ENCODE assay signal across 8 cellular contexts in the genomic region with DNA sequence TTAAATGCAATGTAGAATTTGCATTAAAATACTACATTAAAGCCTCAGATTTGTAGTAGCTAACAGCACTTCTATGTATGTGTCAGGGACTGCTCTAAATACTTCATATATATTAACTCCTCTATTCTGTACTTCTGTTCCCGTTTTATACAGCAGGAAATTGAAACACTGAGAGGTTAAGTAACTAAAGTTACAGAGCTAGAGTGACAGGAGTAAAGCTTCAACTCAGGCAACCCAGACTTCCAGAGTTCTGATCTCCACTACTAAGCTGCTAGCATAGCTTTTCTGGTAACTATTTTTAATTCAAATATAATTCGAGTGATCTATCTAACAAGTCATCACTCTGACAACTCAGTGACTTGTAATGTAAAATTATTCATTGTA. TPM values are rescaled to one million over a fixed set of nuclear protein-coding genes. Genes with fewer than 3 reads are reported as not detected.
DNase-seq lines count a peak whose midpoint lies in the region; ATAC-seq, FAIRE-seq and TF ChIP-seq lines count a peak whose summit lies in the region.

No MANE protein-coding gene starts in this region.

- no TSS peak for BruUV-seq in IMR-90 (replicated peaks; lab: Mats Ljungman, UMichigan)

- peak overlapping the region; percentile 4 to 70; a peak in 2 of 4 replicates for H4K8ac ChIP-seq in IMR-90 (ENCODE audit: low read depth in 2 of 2, low read length in 2 of 2)

- peak overlapping the region; percentile 74; the same call in 1 of the 2 replicates for H3K23ac ChIP-seq in IMR-90 (ENCODE audit: low read depth, low read length)

- H3K27me3 ChIP-seq in IMR-90 (ENCODE audit: control insufficient read depth, insufficient read depth, low read length) (no peaks in the 10 kb centered on the region), breast epithelium (no peaks in the 10 kb centered on the region), mononuclear cell (ENCODE audit: insufficient read depth, low read length) (no peaks in the 10 kb centered on the region)

- in situ Hi-C loops in IMR-90 (cut with MboI; ENCODE audit: low sequenced_read_pairs), result no loop called here

- peaks cover 16 to 49% of the 10 kb centered on the region in 2 experiments for H3K79me1 ChIP-seq in IMR-90 (ENCODE audit: low read depth in 1 of 2, low read length in 2 of 2)

- no peaks in the 10 kb centered on the region for H3K36me3 ChIP-seq in IMR-90 (ENCODE audit: control insufficient read depth, insufficient read depth, low read length)
- no peaks in the 10 kb centered on the region for H3K36me3 ChIP-seq in breast epithelium

- dilution Hi-C loops in IMR-90 (cut with HindIII; ENCODE audit: low sequenced_read_pairs, unreplicated experiment), result no loop called here

- no peak overlapping the region for H2AFZ ChIP-seq in IMR-90 (replicated peaks; ENCODE audit: low read length, poor library complexity)

- DNase-seq in IMR-90 (no peak), breast epithelium (ENCODE audit: low spot score in 2 of 2) (no peak), HPDE6-E6E7 (ENCODE audit: extremely low spot score) (no peak), H54 (ENCODE audit: insufficient read length, low spot score) (no peak), NCI-H2029 (lab: John Stamatoyannopoulos, UW) (no peak)
- DNase-seq in activated CD4-positive, CD25-positive, alpha-beta regulatory T cell (lab: John Stamatoyannopoulos, UW), result no peak

- no peak overlapping the region for H2BK120ac ChIP-seq in IMR-90 (ENCODE audit: low read depth, low read length)

- H3K4me3 ChIP-seq in IMR-90 (ENCODE audit: insufficient read depth, low read depth, low read length) (peak overlapping the region; percentile 97), breast epithelium (peak overlapping the region; percentile 55 to 78 (median 59)), mononuclear cell (ENCODE audit: low read length) (peak overlapping the region; percentile 55)

- no peak overlapping the region for H3K14ac ChIP-seq in IMR-90 (replicated peaks; ENCODE audit: low read depth, low read length)

- CTCF ChIA-PET in IMR-90 (lab: Yijun Ruan, JAX), result interaction anchor here (1.1 kb wide), 2 partner anchors 9 to 10 kb away, joined by 4 to 5 read pairs; no protein-coding TSS in a partner anchor

- H4K20me1 ChIP-seq in IMR-90 (ENCODE audit: insufficient read depth, low read length), result peaks cover 4% of the 10 kb centered on the region; the same call in 1 of the 2 replicates

- no peak for TF ChIP-seq CTCF in IMR-90 (conservative IDR thresholded peaks at IDR 0.05; ENCODE audit: low read depth, low read length)
- TF ChIP-seq CTCF in breast epithelium (IDR thresholded peaks at IDR 0.05), result no peak

- peak overlapping the region; percentile 40 for H2BK5ac ChIP-seq in IMR-90 (ENCODE audit: low read depth, low read length, poor library complexity, severe bottlenecking)

- H3K4me1 ChIP-seq in IMR-90 (ENCODE audit: control insufficient read depth, insufficient read depth, low read length) (peaks cover 7% of the 10 kb centered on the region), breast epithelium (no peaks in the 10 kb centered on the region), mononuclear cell (ENCODE audit: insufficient read depth, low read length) (peaks cover 22% of the 10 kb centered on the region)

- H3K27ac ChIP-seq in IMR-90 (ENCODE audit: insufficient read depth, low read length) (no peak overlapping the region), breast epithelium (peak overlapping the region; percentile 31 to 78)

- TF ChIP-seq POLR2A in IMR-90 (IDR thresholded peaks at IDR 0.05; ENCODE audit: low read depth, low read length) (no peak), breast epithelium (IDR thresholded peaks at IDR 0.05) (no peak), H54 (IDR thresholded peaks at IDR 0.05; ENCODE audit: low read depth, low read length) (no peak)

- H3K4ac ChIP-seq in IMR-90 (ENCODE audit: low read depth, low read length), result peak overlapping the region; percentile 58; the same call in 1 of the 2 replicates

- no peak overlapping the region for H4K91ac ChIP-seq in IMR-90 (ENCODE audit: insufficient read depth, low read depth, low read length)

- no peak overlapping the region for H2AK9ac ChIP-seq in IMR-90 (replicated peaks; ENCODE audit: low read depth, low read length, poor library complexity)

- no peak overlapping the region for H4K5ac ChIP-seq in IMR-90 (ENCODE audit: low read depth, low read length)

- ATAC-seq in GM18508 (IDR thresholded peaks at IDR 0.05; ENCODE audit: insufficient read depth, unreplicated experiment) (peak; percentile 2), IMR-90 (ENCODE audit: low read depth) (peak; percentile 6)

- no peak overlapping the region for H2AK5ac ChIP-seq in IMR-90 (ENCODE audit: low read depth, low read length)

- POLR2A ChIA-PET in IMR-90 (lab: Charles Lee; ENCODE audit: unreplicated experiment), result interaction anchor here (0.6 kb wide), 2 partner anchors 9 to 46 kb away, joined by 5 to 15 read pairs; no protein-coding TSS in a partner anchor

- H2BK15ac ChIP-seq in IMR-90 (ENCODE audit: low read depth, low read length), result no peak overlapping the region

- no peak overlapping the region for H3K9ac ChIP-seq in IMR-90 (ENCODE audit: low read depth, low read length)

- no peak overlapping the region for H2BK20ac ChIP-seq in IMR-90 (ENCODE audit: low read depth, low read length)

- intact Hi-C loops in IMR-90 (cut with micrococcal nuclease), result no loop called here
- intact Hi-C loops in breast epithelium (cut with DNase I; ENCODE audit: low total_unique reads), result no loop called here

- no peaks in the 10 kb centered on the region for H3K9me1 ChIP-seq in IMR-90 (ENCODE audit: insufficient read depth, low read length)

- peak overlapping the region; percentile 48; the same call in 1 of the 2 replicates for H3K56ac ChIP-seq in IMR-90 (ENCODE audit: extremely low read depth, insufficient read depth, low read length)

- no peak overlapping the region for H3K18ac ChIP-seq in IMR-90 (ENCODE audit: low read depth, low read length)

- no peak for FAIRE-seq in H54 (lab: Jason Lieb, UNC)

- peak overlapping the region; percentile 87 for H3K4me2 ChIP-seq in IMR-90 (ENCODE audit: low read depth, low read length)

- WGBS in IMR-90 (ENCODE audit: extremely low coverage in 2 of 2, insufficient read length in 1 of 2), 2 experiments, result no CpG with 5 or more reads among the region's 2 CpGs

- H3K9me3 ChIP-seq in IMR-90 (ENCODE audit: control insufficient read depth, insufficient read depth, low read length), result no peaks in the 10 kb centered on the region
- no peaks in the 10 kb centered on the region for H3K9me3 ChIP-seq in breast epithelium
- H3K9me3 ChIP-seq in mononuclear cell (ENCODE audit: low read depth, low read length), result no peaks in the 10 kb centered on the region

- TF ChIP-seq RAD21 in IMR-90 (IDR thresholded peaks at IDR 0.05; ENCODE audit: low read length), result no peak

TF ChIP-seq in IMR-90, 13 proteins besides CTCF, POLR2A, EP300 and RAD21:
- TF ChIP-seq RFX5 (IDR thresholded peaks at IDR 0.05; ENCODE audit: low read depth, low read length) (no peak), BHLHE40 (IDR thresholded peaks at IDR 0.05; ENCODE audit: low read depth, low read length) (no peak), CHD1 (IDR thresholded peaks at IDR 0.05; ENCODE audit: low read depth, low read length) (no peak), CEBPB (IDR thresholded peaks at IDR 0.05; ENCODE audit: low read depth, low read length) (no peak)

RNA-seq across cellular contexts. Expression of a gene that starts 0.6 kb away (rescaled TPM):
- 58.4 and 76.1 TPM in 2 replicates for total RNA-seq in IMR-90 (2012; rRNA removed)
- polyA plus RNA-seq in IMR-90 (2012; rRNA removed), result 7.3 and 9.4 TPM in 2 replicates
- polyA plus RNA-seq in IMR-90 (2012; cell fraction: cytosol; rRNA removed), result 2.5 and 3.6 TPM in 2 replicates
- polyA plus RNA-seq in IMR-90 (2012; cell fraction: nucleus; rRNA removed; ENCODE audit: low replicate concordance), result 5.6 and 10.5 TPM in 2 replicates
- 10 to 100 TPM; 51.5 to 73.9 (median 65.1) TPM for total RNA-seq in breast epithelium
- 48.3 TPM for total RNA-seq in mononuclear cell
